ENCODE assay signal across 18 cellular contexts in genomic region chr4:22099896-22100295, GRCh38.
A peak's percentile ranks its signal among the peaks of the same experiment; 100 is the strongest.
DNase-seq lines count a peak whose midpoint lies in the region; ATAC-seq, FAIRE-seq and TF ChIP-seq lines count a peak whose summit lies in the region.
"Had no signal": no experiment of that assay in that cellular context is flagged by ENCODE, and none has a peak within 500 bp of the region (broad histone marks: within the 10 kb centered on the region; RNA-seq: fewer than 3 reads in every experiment).

No MANE protein-coding gene starts in this region.

- no peak for FAIRE-seq in H1 (lab: Jason Lieb, UNC)
- FAIRE-seq: GM12892 had no signal

- H3K4me2 ChIP-seq in GM23248 (ENCODE audit: unreplicated experiment) (no peak overlapping the region), H1 (ENCODE audit: insufficient read depth in 1 of 2, low read depth in 2 of 2, low read length in 2 of 2) (no peak overlapping the region)

- H3K4me3 ChIP-seq in GM23248 (no peak overlapping the region), H1 (ENCODE audit: extremely low read depth in 1 of 4, insufficient read depth in 2 of 4, low read depth in 3 of 4, low read length in 4 of 4) (no peak overlapping the region)
- H3K4me3 ChIP-seq: heart left ventricle, tibial nerve had no signal

- H3K56ac ChIP-seq in H1 (replicated peaks; ENCODE audit: insufficient read length, low read depth, low read length), result no peak overlapping the region

- no peak overlapping the region for H2BK5ac ChIP-seq in H1 (ENCODE audit: low read depth, low read length)

- peaks cover 23% of the 10 kb centered on the region for H3K4me1 ChIP-seq in GM23248 (ENCODE audit: insufficient read depth)
- H3K4me1 ChIP-seq in H1 (replicated peaks in 1 of 4; ENCODE audit: control insufficient read depth in 3 of 4, insufficient read depth in 4 of 4, low read length in 3 of 4), result peaks cover 0 to 2% (median 0%) of the 10 kb centered on the region in 4 experiments; a peak in 1 of 7 replicates
- H3K4me1 ChIP-seq: heart left ventricle, tibial nerve had no signal

- no peak overlapping the region for H2BK120ac ChIP-seq in H1 (replicated peaks; ENCODE audit: low read depth, low read length)

- H3K4ac ChIP-seq in H1 (replicated peaks; ENCODE audit: insufficient read length, low read depth, low read length), result no peak overlapping the region

- H3K27ac Mint-ChIP-seq in HFFc6, result no peak overlapping the region
- H3K27ac Mint-ChIP-seq: activated CD4-positive, alpha-beta memory T cell treated with anti-CD3 and anti-CD28 coated beads for 36 hours had no signal

- TF ChIP-seq POLR2A in H1 (IDR thresholded peaks at IDR 0.05; ENCODE audit: control extremely low read depth in 1 of 2, low read depth in 2 of 2, low read length in 2 of 2), result no peak

- POLR2A ChIA-PET in H1 (lab: Charles Lee; ENCODE audit: partially characterized antibody), result no interaction called here

- no peak overlapping the region for H3K23ac ChIP-seq in H1 (ENCODE audit: insufficient read length)

- H4K91ac ChIP-seq in H1 (replicated peaks; ENCODE audit: insufficient read length, low read length), result no peak overlapping the region

- 98 to 99% methylated on average over 2 of the region's 2 CpGs for WGBS in GM23248 (ENCODE audit: low coverage in 1 of 2, low lambda C conversion rate in 2 of 2, missing lambda C conversion rate in 2 of 2), 2 experiments
- 84% methylated on average over 2 of the region's 2 CpGs; no CpG with 5 or more reads in 1 of the 2 experiments for WGBS in H1 (ENCODE audit: extremely low coverage in 1 of 2, insufficient coverage in 1 of 2, insufficient read length in 1 of 2, insufficient replicate concordance in 2 of 2, low coverage in 1 of 2, low lambda C conversion rate in 2 of 2, missing lambda C conversion rate in 1 of 2), 2 experiments

- no peaks in the 10 kb centered on the region for H3K27me3 ChIP-seq in GM23248 (replicated peaks; ENCODE audit: insufficient read depth)
- no peaks in the 10 kb centered on the region for H3K27me3 ChIP-seq in H1 (replicated peaks in 1 of 4; ENCODE audit: control insufficient read depth in 3 of 4, extremely low read depth in 1 of 4, insufficient read depth in 3 of 4, low read length in 3 of 4)
- H3K27me3 ChIP-seq: heart left ventricle, tibial nerve had no signal

- TF ChIP-seq RAD21 in H1 (IDR thresholded peaks at IDR 0.05 in 1 of 2, conservative IDR thresholded peaks at IDR 0.05 in 1 of 2; ENCODE audit: low read depth in 2 of 2, low read length in 2 of 2), result no peak

- no peaks in the 10 kb centered on the region for H3K9me3 ChIP-seq in GM23248 (ENCODE audit: low read depth)
- no peaks in the 10 kb centered on the region for H3K9me3 ChIP-seq in H1 (ENCODE audit: insufficient read depth in 2 of 2, low read depth in 1 of 2, low read length in 1 of 2)
- H3K9me3 ChIP-seq: tibial nerve had no signal

- peak overlapping the region; percentile 31 for H3K27ac ChIP-seq in GM23248
- no peak overlapping the region for H3K27ac ChIP-seq in H1 (ENCODE audit: low read depth, low read length)
- H3K27ac ChIP-seq: heart left ventricle, tibial nerve had no signal

- H2BK20ac ChIP-seq in H1 (ENCODE audit: low read length), result no peak overlapping the region

- no peaks in the 10 kb centered on the region for H3K27me3 Mint-ChIP-seq in HFFc6 (ENCODE audit: insufficient read depth)
- H3K27me3 Mint-ChIP-seq: activated CD4-positive, alpha-beta memory T cell treated with anti-CD3 and anti-CD28 coated beads for 36 hours; central memory CD8-positive, alpha-beta T cell had no signal

- H2AK5ac ChIP-seq in H1 (ENCODE audit: low read depth, low read length), result no peak overlapping the region

- H2AFZ ChIP-seq in GM23248 (peak overlapping the region; percentile 68), H1 (ENCODE audit: low read length) (peak overlapping the region; percentile 33; the same call in 1 of the 2 replicates)

- peaks cover 8% of the 10 kb centered on the region; the same call in 1 of the 2 replicates for H3K9me3 Mint-ChIP-seq in HFFc6
- H3K9me3 Mint-ChIP-seq: central memory CD8-positive, alpha-beta T cell had no signal

- intact Hi-C loops in posterior cingulate gyrus (cut with DNase I), result no loop called here

- no peak overlapping the region for H2BK12ac ChIP-seq in H1 (ENCODE audit: low read depth, low read length)

- H3K9me2 ChIP-seq in GM23248 (ENCODE audit: insufficient read depth), result no peaks in the 10 kb centered on the region

- H3K36me3 Mint-ChIP-seq in HFFc6 (ENCODE audit: low read depth), result no peaks in the 10 kb centered on the region
- H3K36me3 Mint-ChIP-seq: activated CD4-positive, alpha-beta memory T cell treated with anti-CD3 and anti-CD28 coated beads for 36 hours had no signal

- ATAC-seq in HG02885 (IDR thresholded peaks at IDR 0.05; ENCODE audit: poor library complexity, unreplicated experiment), result no peak
- ATAC-seq: heart left ventricle, left colon had no signal

- TF ChIP-seq EP300 in H1 (IDR thresholded peaks at IDR 0.05; ENCODE audit: borderline replicate concordance in 1 of 2, low read depth in 2 of 2, low read length in 2 of 2), result no peak

- H3K79me1 ChIP-seq in H1 (ENCODE audit: low read depth, low read length), result no peaks in the 10 kb centered on the region

- H3K79me2 ChIP-seq in GM23248 (ENCODE audit: insufficient read depth) (no peaks in the 10 kb centered on the region), H1 (ENCODE audit: control insufficient read depth in 1 of 2, insufficient read depth in 2 of 2, low read length in 2 of 2) (no peaks in the 10 kb centered on the region)

- H3K9ac ChIP-seq in GM23248, result peak overlapping the region; percentile 38; the same call in 1 of the 2 replicates
- H3K9ac ChIP-seq in H1 (replicated peaks in 1 of 4; ENCODE audit: extremely low read depth in 1 of 4, low read depth in 3 of 4, low read length in 3 of 4), result no peak overlapping the region

- H4K5ac ChIP-seq in H1 (ENCODE audit: insufficient read length, low read depth, low read length), result no peak overlapping the region

- no peak overlapping the region for H3K4me3 Mint-ChIP-seq in HFFc6
- H3K4me3 Mint-ChIP-seq: activated CD4-positive, alpha-beta memory T cell treated with anti-CD3 and anti-CD28 coated beads for 36 hours; central memory CD8-positive, alpha-beta T cell had no signal

- no peak overlapping the region for H2BK15ac ChIP-seq in H1 (ENCODE audit: low read length)

- H4K8ac ChIP-seq in H1 (ENCODE audit: extremely low read depth, insufficient read depth, low read length), result no peak overlapping the region

- CTCF ChIA-PET in H1 (lab: Charles Lee; ENCODE audit: partially characterized antibody), result interaction anchor here (0.6 to 1.2 kb wide), 4 partner anchors 8 to 311 kb away, joined by 3 to 6 read pairs (median 4); no protein-coding TSS in a partner anchor

- peak; percentile 69 for DNase-seq in GM23248
- DNase-seq in SW480 (ENCODE audit: low spot score), result peak; percentile 1
- DNase-seq in H1 (ENCODE audit: low read depth in 1 of 2, low spot score in 2 of 2), result no peak
- DNase-seq in non-pigmented ciliary epithelial cell (ENCODE audit: low read depth), result peak; percentile 23
- DNase-seq in HFFc6, result no peak
- no peak for DNase-seq in MV-4-11 (lab: John Stamatoyannopoulos, UW)
- DNase-seq in posterior cingulate gyrus, result no peak
- DNase-seq: activated CD4-positive, alpha-beta memory T cell treated with anti-CD3 and anti-CD28 coated beads for 36 hours; heart left ventricle; left colon; NCI-H2171 treated with DMSO at 0.1 percent for 48 hours; retina; SHP77; T1000 had no signal

- H3K23me2 ChIP-seq in H1 (ENCODE audit: low read depth, low read length), result no peaks in the 10 kb centered on the region

- no peaks in the 10 kb centered on the region for H3K36me3 ChIP-seq in GM23248 (ENCODE audit: low read depth)
- H3K36me3 ChIP-seq in H1 (ENCODE audit: control insufficient read depth in 2 of 4, insufficient read depth in 4 of 4, low read length in 3 of 4), result no peaks in the 10 kb centered on the region
- H3K36me3 ChIP-seq: heart left ventricle, tibial nerve had no signal

- no peaks in the 10 kb centered on the region; the same call in 1 of the 2 replicates for H3F3A ChIP-seq in GM23248 (ENCODE audit: insufficient read depth)

- no peak for TF ChIP-seq CTCF in H1 (IDR thresholded peaks at IDR 0.05; ENCODE audit: control extremely low read depth in 1 of 3, insufficient read depth in 1 of 3, low read depth in 1 of 3, low read length in 3 of 3)
- TF ChIP-seq CTCF in HFFc6 (IDR thresholded peaks at IDR 0.05), result no peak

- H3K18ac ChIP-seq in H1 (ENCODE audit: extremely low read depth, low read length), result no peak overlapping the region

- H3K14ac ChIP-seq in H1 (ENCODE audit: insufficient read length), result no peak overlapping the region

- in situ Hi-C loops in GM23248 (cut with MboI), result no loop called here

- H4K20me1 ChIP-seq in GM23248 (ENCODE audit: insufficient read depth) (no peaks in the 10 kb centered on the region), H1 (replicated peaks in 1 of 2; ENCODE audit: control insufficient read depth in 1 of 2, insufficient read depth in 2 of 2, low read length in 2 of 2) (no peaks in the 10 kb centered on the region)

- H3K4me1 Mint-ChIP-seq in HFFc6 (ENCODE audit: low read depth), result no peaks in the 10 kb centered on the region
- H3K4me1 Mint-ChIP-seq: central memory CD8-positive, alpha-beta T cell had no signal

TF ChIP-seq in H1, 55 proteins besides CTCF, POLR2A, EP300 and RAD21:
- no peak for TF ChIP-seq NANOG (IDR thresholded peaks at IDR 0.05; ENCODE audit: insufficient read depth, low read depth, low read length, poor library complexity, severe bottlenecking)
TF ChIP-seq in H1: peak in this region for 0.

Comparison
In these comparisons a context has a peak if more than half of its experiments do, and no peak if none do; other contexts are left out.
1. DNase-seq: peak in GM23248 (single experiment), SW480 (single experiment) and non-pigmented ciliary epithelial cell (single experiment); none in H1 (0 of 2), HFFc6 (single experiment), MV-4-11 (single experiment) and posterior cingulate gyrus (0 of 10).